ENCODE assay signal across 31 cellular contexts in the genomic region with DNA sequence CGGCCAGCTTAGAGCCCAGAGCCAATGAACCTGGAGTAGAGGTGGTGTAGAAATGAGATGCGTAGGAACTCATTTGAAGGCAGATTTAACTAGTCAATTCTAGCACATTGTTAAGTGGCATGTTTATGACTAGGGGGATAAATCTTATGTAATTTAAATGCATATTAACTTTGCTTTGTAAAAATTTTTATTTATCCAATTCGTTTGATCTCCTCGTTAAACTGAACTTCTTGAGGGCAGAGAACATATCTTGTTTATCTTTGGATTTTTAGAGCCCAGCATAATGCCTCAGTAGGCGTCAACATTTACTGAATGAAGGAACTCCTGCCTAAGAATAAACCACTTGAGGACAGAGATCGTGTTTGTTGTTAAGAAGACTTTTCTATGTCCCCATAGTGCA.
"Had no signal": no experiment of that assay in that cellular context is flagged by ENCODE, and none has a peak within 500 bp of the region (broad histone marks: within the 10 kb centered on the region; RNA-seq: fewer than 3 reads in every experiment).

No MANE protein-coding gene starts in this region.

- DNase-seq: activated B cell treated with CpG ODN at 0.5 μM for 24 hours; activated CD4-positive, alpha-beta memory T cell treated with anti-CD3 and anti-CD28 coated beads for 36 hours; activated CD4-positive, alpha-beta T cell treated with anti-CD3 and anti-CD28 coated beads for 4 hours; activated CD4-positive, alpha-beta T cell treated with anti-CD3 and anti-CD28 coated beads, Interleukin-2, amount 10 ng/mL, durations not matched to agents 24 days and 14 days; activated CD4-positive, alpha-beta T cell treated with anti-CD3 and anti-CD28 coated beads, Interleukin-2, amount 50 U/mL, for 1 hour; activated CD4-positive, alpha-beta T cell treated with anti-CD3 and anti-CD28 coated beads, Interleukin-2, amount 50 U/mL, for 4 hours; activated CD4-positive, CD25-positive, alpha-beta regulatory T cell treated with anti-CD3 and anti-CD28 coated beads, Interleukin-2, amount 50 U/mL, for 72 hours; activated CD8-positive, alpha-beta memory T cell treated with anti-CD3 and anti-CD28 coated beads, Interleukin-2, amount 50 U/mL, for 4 hours; activated CD8-positive, alpha-beta T cell treated with anti-CD3 and anti-CD28 coated beads for 36 hours; activated effector memory CD4-positive, alpha-beta T cell treated with anti-CD3 and anti-CD28 coated beads, Interleukin-2, amount 50 U/mL, for 16 hours; activated gamma-delta T cell treated with Interleukin-2 at 50 U/mL for 16 hours; activated naive CD4-positive, alpha-beta T cell; activated naive CD4-positive, alpha-beta T cell treated with anti-CD3 and anti-CD28 coated beads for 36 hours; activated naive CD4-positive, alpha-beta T cell treated with anti-CD3 and anti-CD28 coated beads, Interleukin-2, amount 50 U/mL, for 16 hours; activated naive CD8-positive, alpha-beta T cell treated with anti-CD3 and anti-CD28 coated beads for 36 hours; activated T-cell treated with anti-CD3 and anti-CD28 coated beads for 4 hours; activated T-cell treated with anti-CD3 and anti-CD28 coated beads, Interleukin-2, amount 50 U/mL, for 1 hour; activated T-cell treated with anti-CD3 and anti-CD28 coated beads, Interleukin-2, amount 50 U/mL, for 4 hours; activated T-cell treated with anti-CD3 and anti-CD28 coated beads, Interleukin-2, amount 50 U/mL, for 72 hours; adrenal gland; amniotic stem cell; aorta; body of pancreas; brain microvascular endothelial cell; central memory CD4-positive, alpha-beta T cell; T-helper 2 cell; T-helper 9 cell had no signal

- FAIRE-seq: astrocyte, TTC549 had no signal

- ATAC-seq: activated CD8-positive, alpha-beta T cell treated with anti-CD3 and anti-CD28 coated beads for 36 hours; activated naive CD4-positive, alpha-beta T cell treated with anti-CD3 and anti-CD28 coated beads, Interleukin-2, amount 50 U/mL, for 72 hours; activated T-cell treated with anti-CD3 and anti-CD28 coated beads, Interleukin-2, amount 50 U/mL, for 4 hours; activated T-cell treated with anti-CD3 and anti-CD28 coated beads, Interleukin-2, amount 50 U/mL, for 72 hours; activated T-helper 17 cell treated with anti-CD3 and anti-CD28 coated beads, Interleukin-2, amount 50 U/mL, for 72 hours; body of pancreas had no signal
